1 cellular context compared by ENCODE assay signal in the genomic region with DNA sequence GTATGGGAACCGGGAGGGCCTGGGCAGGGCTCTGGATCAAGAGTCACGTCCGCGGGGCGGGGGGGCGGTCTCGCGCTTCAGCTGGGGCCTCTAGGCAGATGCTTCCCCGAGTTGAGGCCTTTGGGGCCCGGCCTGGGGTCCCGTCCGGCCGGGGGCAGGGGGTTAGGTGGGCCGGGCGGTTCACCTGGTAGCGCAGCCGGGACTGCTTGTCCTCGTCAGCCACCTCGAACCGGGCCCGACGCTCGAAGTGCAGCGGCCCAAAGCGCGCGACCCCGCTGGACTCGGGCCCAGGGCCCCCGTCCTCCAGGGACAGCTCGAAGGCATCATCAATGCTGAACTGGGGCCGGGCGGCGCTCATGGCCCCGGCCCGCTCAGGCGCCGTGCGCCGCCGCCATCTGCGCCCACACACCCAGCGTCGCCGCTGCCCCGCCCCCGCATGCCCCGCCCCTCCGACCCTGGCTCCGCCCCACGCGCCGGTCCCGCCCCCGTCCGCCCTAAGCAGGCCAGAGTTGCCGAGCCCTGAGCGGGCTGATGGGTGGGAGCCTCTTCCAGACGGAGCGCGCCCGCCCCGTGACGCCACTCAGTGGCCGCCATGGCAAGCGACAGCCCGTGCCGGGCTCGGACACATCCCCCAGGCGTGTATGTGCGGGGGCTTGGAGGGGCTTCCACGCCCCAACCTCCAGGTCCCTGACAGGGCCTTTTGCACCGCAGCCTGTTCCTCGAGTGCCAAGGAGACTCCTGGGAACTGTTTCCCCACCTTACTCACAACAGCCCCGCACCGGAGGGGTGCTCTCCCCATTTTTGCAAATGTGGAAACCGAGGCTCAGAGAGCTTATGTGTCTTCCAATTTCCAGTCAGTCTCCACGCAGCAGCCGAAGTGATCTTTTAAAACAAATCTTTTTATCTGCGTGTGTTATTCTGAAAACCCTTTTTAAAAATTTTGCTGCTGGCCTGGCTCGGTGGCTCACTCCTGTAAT.
TF ChIP-seq lines count a peak whose summit lies in the region.

A gene with protein sequence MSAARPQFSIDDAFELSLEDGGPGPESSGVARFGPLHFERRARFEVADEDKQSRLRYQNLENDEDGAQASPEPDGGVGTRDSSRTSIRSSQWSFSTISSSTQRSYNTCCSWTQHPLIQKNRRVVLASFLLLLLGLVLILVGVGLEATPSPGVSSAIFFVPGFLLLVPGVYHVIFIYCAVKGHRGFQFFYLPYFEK (minus strand): TSS at position 417 of the 977 bp plus-strand sequence. CDS start 59 bp downstream, at position 358.

TF ChIP-seq in H1, 55 proteins besides CTCF, POLR2A, EP300 and RAD21 (continued from another document):
- peak; percentile 72 for TF ChIP-seq POLR2AphosphoS5 (IDR thresholded peaks at IDR 0.05; ENCODE audit: low read depth, low read length)
- TF ChIP-seq CBX5 (IDR thresholded peaks at IDR 0.05; ENCODE audit: low read depth, low read length): no peak
- TF ChIP-seq EZH2 (IDR thresholded peaks at IDR 0.05; ENCODE audit: low read depth, low read length, severe bottlenecking): no peak
